Comparison of ENCODE assay signal across 8 cellular contexts in genomic region chr5:180208435-180209081, GRCh38. TPM values are rescaled to one million over a fixed set of nuclear protein-coding genes. Genes with fewer than 3 reads are reported as not detected.
DNase-seq lines count a peak whose midpoint lies in the region; ATAC-seq, FAIRE-seq and TF ChIP-seq lines count a peak whose summit lies in the region.

No MANE protein-coding gene starts in this region.

- peaks cover 28% of the 10 kb centered on the region for H3K27me3 Mint-ChIP-seq in memory B cell

- no peak overlapping the region for H3K27ac Mint-ChIP-seq in memory B cell

- H3K36me3 Mint-ChIP-seq in memory B cell = no peaks in the 10 kb centered on the region

- H3K27ac ChIP-seq in breast epithelium = no peak overlapping the region
- H3K27ac ChIP-seq in aorta (ENCODE audit: low read depth in 1 of 2, low read length in 2 of 2) = no peak overlapping the region

- peaks cover 4% of the 10 kb centered on the region; the same call in 1 of the 2 replicates for H3K27me3 ChIP-seq in BJ (ENCODE audit: control insufficient read depth, insufficient read depth, low read length)
- peaks cover 2% of the 10 kb centered on the region for H3K27me3 ChIP-seq in MG63
- peaks cover 0 to 28% of the 10 kb centered on the region in 2 donors for H3K27me3 ChIP-seq in breast epithelium
- no peaks in the 10 kb centered on the region for H3K27me3 ChIP-seq in aorta (ENCODE audit: control insufficient read depth in 1 of 2, insufficient read depth in 2 of 2, low read length in 1 of 2)

- peak overlapping the region; percentile 25 for H3K4me3 ChIP-seq in BJ (ENCODE audit: low read depth, low read length)
- peak overlapping the region; percentile 42 for H3K4me3 ChIP-seq in MG63
- H3K4me3 ChIP-seq in breast epithelium = peak overlapping the region; percentile 15 to 65 (median 48)
- peak overlapping the region; percentile 1 to 29 for H3K4me3 ChIP-seq in aorta (ENCODE audit: low read length in 2 of 2)

- WGBS in aorta, 2 donors = 3 to 5% methylated on average over 42 to 65 of the region's 65 CpGs

- CTCF ChIA-PET in BJ (lab: Yijun Ruan, JAX) = interaction anchor here (0.6 to 2.4 kb wide), 4 partner anchors 8 to 264 kb away, joined by 3 to 8 read pairs (median 5); no protein-coding TSS in a partner anchor

- intact Hi-C loops in breast epithelium (cut with DNase I; ENCODE audit: low total_unique reads) = no loop called here
- intact Hi-C loops in aorta (cut with DNase I) = no loop called here

- peaks cover 6% of the 10 kb centered on the region for H3K4me1 Mint-ChIP-seq in memory B cell

- peak; percentile 21; the same call in 1 of the 2 replicates for TF ChIP-seq CTCF in BJ (IDR thresholded peaks at IDR 0.05; ENCODE audit: insufficient read depth, low read depth, low read length)
- no peak for TF ChIP-seq CTCF in breast epithelium (IDR thresholded peaks at IDR 0.05)

- H3K4me3 Mint-ChIP-seq in memory B cell = peak overlapping the region; percentile 18

- FAIRE-seq in GM19239 (lab: Jason Lieb, UNC) (no peak), RCC 7860 (lab: Jason Lieb, UNC) (no peak)

- ATAC-seq in memory B cell (ENCODE audit: low read depth) (peak; percentile 47), aorta (ENCODE audit: low FRiP score) (no peak)

- TF ChIP-seq POLR2A in breast epithelium (IDR thresholded peaks at IDR 0.05) = no peak

- H3K9me3 ChIP-seq in MG63 (peaks cover 2% of the 10 kb centered on the region; the same call in 1 of the 2 replicates), breast epithelium (no peaks in the 10 kb centered on the region), aorta (ENCODE audit: control insufficient read depth, low read length) (no peaks in the 10 kb centered on the region)

- DNase-seq in BJ (ENCODE audit: low read depth) (no peak), GM19239 (ENCODE audit: insufficient read length, low spot score) (peak; percentile 36), MG63 (peak; percentile 49), breast epithelium (ENCODE audit: low spot score in 2 of 2) (no peak), memory B cell (ENCODE audit: low spot score in 2 of 2) (no peak), aorta (no peak), NCI-H1436 treated with DMSO at 0.1 percent for 48 hours (lab: John Stamatoyannopoulos, UW) (no peak), RCC 7860 (ENCODE audit: low spot score) (no peak)

- no peaks in the 10 kb centered on the region for H3K4me1 ChIP-seq in breast epithelium
- no peaks in the 10 kb centered on the region for H3K4me1 ChIP-seq in aorta (ENCODE audit: control insufficient read depth in 1 of 2, insufficient read depth in 2 of 2, low read length in 2 of 2)

- POLR2A ChIA-PET in BJ (lab: Charles Lee) = no interaction called here

- H3K9me3 Mint-ChIP-seq in memory B cell = no peaks in the 10 kb centered on the region

- no peaks in the 10 kb centered on the region for H3K36me3 ChIP-seq in BJ (ENCODE audit: control insufficient read depth, insufficient read depth, low read length)
- no peaks in the 10 kb centered on the region for H3K36me3 ChIP-seq in MG63
- H3K36me3 ChIP-seq in breast epithelium = no peaks in the 10 kb centered on the region
- H3K36me3 ChIP-seq in aorta (ENCODE audit: control insufficient read depth in 1 of 2, insufficient read depth in 2 of 2, low read length in 1 of 2) = no peaks in the 10 kb centered on the region

RNA-seq across cellular contexts. Expression of gene RASGEF1C, which starts 0.5 kb away (rescaled TPM):
- polyA plus RNA-seq in BJ (2011; rRNA removed) (not detected in 2 replicates), aorta (not detected)
- not detected in 2 replicates for polyA minus RNA-seq in BJ (2011; rRNA and poly(A)+ RNA removed)
- not detected in 2 replicates for total RNA-seq in MG63 (2014; rRNA removed; shearing (Covaris generic); ENCODE audit: low replicate concordance)
- total RNA-seq in breast epithelium (under 1 TPM in 1 of 3 donors, not detected in 2; 0.73 TPM), aorta (1 to 10 TPM in 1 of 2 donors, under 1 TPM in 1; 0.66 to 1.2 TPM)

Comparison
In these comparisons a context has a peak if more than half of its experiments do, and no peak if none do; other contexts are left out.
1. DNase-seq: peak in GM19239 (single experiment) and MG63 (single experiment); none in BJ (single experiment), breast epithelium (0 of 2), memory B cell (0 of 2), aorta (0 of 2), NCI-H1436 treated with DMSO at 0.1 percent for 48 hours (single experiment) and RCC 7860 (single experiment).
2. Peak in every context shown above with its lines, with median percentiles within 50 percentile points of each other: H3K4me3 ChIP-seq.